8 cellular contexts compared by ENCODE assay signal in genomic region chr9:36728651-36729520, GRCh38.
A peak's percentile ranks its signal among the peaks of the same experiment; 100 is the strongest.
DNase-seq lines count a peak whose midpoint lies in the region; ATAC-seq and TF ChIP-seq lines count a peak whose summit lies in the region.

No MANE protein-coding gene starts in this region.

- H3K4me3 ChIP-seq in Peyer's patch = no peak overlapping the region
- H3K4me3 ChIP-seq in uterus = no peak overlapping the region

- H3K27me3 ChIP-seq in Peyer's patch = no peaks in the 10 kb centered on the region
- peaks cover 6% of the 10 kb centered on the region for H3K27me3 ChIP-seq in foreskin keratinocyte
- no peaks in the 10 kb centered on the region for H3K27me3 ChIP-seq in uterus

- H3K36me3 ChIP-seq in Peyer's patch (no peaks in the 10 kb centered on the region), uterus (no peaks in the 10 kb centered on the region)

- H3K36me3 Mint-ChIP-seq in activated T-helper 1 cell treated with anti-CD3 and anti-CD28 coated beads, Interleukin-12 subunit alpha, Interleukin-12 subunit beta, Interleukin-2, Interleukin-4 antibody, amounts not matched to agents 30 ng/mL and 10 ng/mL and 1 ng/mL, durations not matched to agents 14 hours and 24 hours and 36 hours (ENCODE audit: low read depth) = no peaks in the 10 kb centered on the region

- intact Hi-C loops in activated T-helper 1 cell treated with anti-CD3 and anti-CD28 coated beads, Interleukin-12 subunit alpha, Interleukin-12 subunit beta, Interleukin-2, Interleukin-4 antibody, amounts not matched to agents 30 ng/mL and 10 ng/mL and 1 ng/mL, durations not matched to agents 14 hours and 24 hours and 36 hours (cut with micrococcal nuclease) = loop anchor here (1.0 to 2.0 kb wide), 4 partner anchors 96 to 322 kb away; no protein-coding TSS in a partner anchor
- intact Hi-C loops in posterior vena cava (cut with DNase I) = no loop called here
- intact Hi-C loops in uterus (cut with DNase I; ENCODE audit: low total_unique reads) = no loop called here

- peak; percentile 50 to 78 (median 72) for TF ChIP-seq CTCF in Peyer's patch (IDR thresholded peaks at IDR 0.05)
- TF ChIP-seq CTCF in foreskin keratinocyte (conservative IDR thresholded peaks at IDR 0.05) = peak; percentile 89
- TF ChIP-seq CTCF in uterus (IDR thresholded peaks at IDR 0.05) = no peak

- H3K27me3 Mint-ChIP-seq in activated T-helper 1 cell treated with anti-CD3 and anti-CD28 coated beads, Interleukin-12 subunit alpha, Interleukin-12 subunit beta, Interleukin-2, Interleukin-4 antibody, amounts not matched to agents 30 ng/mL and 10 ng/mL and 1 ng/mL, durations not matched to agents 14 hours and 24 hours and 36 hours (ENCODE audit: insufficient read depth) = no peaks in the 10 kb centered on the region

- peak; percentile 68 for ATAC-seq in foreskin keratinocyte

- H3K27ac ChIP-seq in Peyer's patch = no peak overlapping the region
- H3K27ac ChIP-seq in foreskin keratinocyte = no peak overlapping the region
- H3K27ac ChIP-seq in uterus = no peak overlapping the region

- H3K9me3 ChIP-seq in Peyer's patch (no peaks in the 10 kb centered on the region), uterus (no peaks in the 10 kb centered on the region)

- H3K4me1 ChIP-seq in Peyer's patch = no peaks in the 10 kb centered on the region
- H3K4me1 ChIP-seq in foreskin keratinocyte = no peaks in the 10 kb centered on the region
- no peaks in the 10 kb centered on the region for H3K4me1 ChIP-seq in uterus

- H3K4me1 Mint-ChIP-seq in activated T-helper 1 cell treated with anti-CD3 and anti-CD28 coated beads, Interleukin-12 subunit alpha, Interleukin-12 subunit beta, Interleukin-2, Interleukin-4 antibody, amounts not matched to agents 30 ng/mL and 10 ng/mL and 1 ng/mL, durations not matched to agents 14 hours and 24 hours and 36 hours (ENCODE audit: low read depth) = no peaks in the 10 kb centered on the region

- H3K9me3 Mint-ChIP-seq in activated T-helper 1 cell treated with anti-CD3 and anti-CD28 coated beads, Interleukin-12 subunit alpha, Interleukin-12 subunit beta, Interleukin-2, Interleukin-4 antibody, amounts not matched to agents 30 ng/mL and 10 ng/mL and 1 ng/mL, durations not matched to agents 14 hours and 24 hours and 36 hours = no peaks in the 10 kb centered on the region

- DNase-seq in NCI-H1417 (lab: John Stamatoyannopoulos, UW) (peak; percentile 32 to 84 (median 72)), NCI-H1417 treated with DMSO at 0.1 percent for 48 hours (lab: John Stamatoyannopoulos, UW) (no peak), HuH-7 (ENCODE audit: low spot score) (peak; percentile 93), Peyer's patch (peak; percentile 65 to 88 (median 81)), foreskin keratinocyte (peak; percentile 22 to 51), posterior vena cava (ENCODE audit: low spot score) (peak; percentile 82), uterus (no peak)
- peak; percentile 37 for DNase-seq in activated T-helper 1 cell treated with anti-CD3 and anti-CD28 coated beads, Interleukin-12 subunit alpha, Interleukin-12 subunit beta, Interleukin-2, Interleukin-4 antibody, amounts not matched to agents 30 ng/mL and 10 ng/mL and 1 ng/mL, durations not matched to agents 14 hours and 24 hours and 36 hours (ENCODE audit: low spot score)

- no peak overlapping the region for H3K27ac Mint-ChIP-seq in activated T-helper 1 cell treated with anti-CD3 and anti-CD28 coated beads, Interleukin-12 subunit alpha, Interleukin-12 subunit beta, Interleukin-2, Interleukin-4 antibody, amounts not matched to agents 30 ng/mL and 10 ng/mL and 1 ng/mL, durations not matched to agents 14 hours and 24 hours and 36 hours

- H3K4me3 Mint-ChIP-seq in activated T-helper 1 cell treated with anti-CD3 and anti-CD28 coated beads, Interleukin-12 subunit alpha, Interleukin-12 subunit beta, Interleukin-2, Interleukin-4 antibody, amounts not matched to agents 30 ng/mL and 10 ng/mL and 1 ng/mL, durations not matched to agents 14 hours and 24 hours and 36 hours = no peak overlapping the region

- no peak for TF ChIP-seq POLR2A in Peyer's patch (IDR thresholded peaks at IDR 0.05)
- TF ChIP-seq POLR2A in uterus (IDR thresholded peaks at IDR 0.05) = no peak

Comparison
In these comparisons a context has a peak if more than half of its experiments do, and no peak if none do; other contexts are left out.
1. DNase-seq: peak in NCI-H1417 (3 of 3), HuH-7 (single experiment), Peyer's patch (3 of 3), activated T-helper 1 cell treated with anti-CD3 and anti-CD28 coated beads, Interleukin-12 subunit alpha, Interleukin-12 subunit beta, Interleukin-2, Interleukin-4 antibody, amounts not matched to agents 30 ng/mL and 10 ng/mL and 1 ng/mL, durations not matched to agents 14 hours and 24 hours and 36 hours (single experiment), foreskin keratinocyte (2 of 2) and posterior vena cava (single experiment); none in NCI-H1417 treated with DMSO at 0.1 percent for 48 hours (single experiment) and uterus (0 of 2).
2. CTCF ChIP-seq: peak in Peyer's patch (6 of 6) and foreskin keratinocyte (single experiment); none in uterus (0 of 4).